Comparison of ENCODE assay signal across 15 cellular contexts in the genomic region with DNA sequence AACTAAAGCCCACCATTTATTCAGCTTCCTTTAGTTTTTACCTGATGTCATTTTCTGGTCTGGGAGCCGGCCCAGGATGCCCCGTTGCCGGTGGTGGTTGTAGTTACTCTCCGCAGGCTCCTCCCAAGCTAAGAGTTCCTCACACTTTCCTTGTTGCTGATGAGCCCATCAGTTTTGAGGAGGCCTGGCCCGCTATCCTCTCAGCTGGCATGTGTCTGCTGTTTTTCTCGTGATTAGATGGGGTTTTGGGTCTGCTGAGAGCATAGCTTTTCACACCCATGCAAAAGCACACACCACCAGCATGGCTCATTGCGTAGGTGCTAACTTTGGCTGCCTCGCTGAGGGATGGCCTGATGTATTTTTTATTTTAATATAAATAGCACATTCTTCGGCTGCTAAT.
DNase-seq lines count a peak whose midpoint lies in the region; ATAC-seq and TF ChIP-seq lines count a peak whose summit lies in the region.
"Had no signal": no experiment of that assay in that cellular context is flagged by ENCODE, and none has a peak within 500 bp of the region (broad histone marks: within the 10 kb centered on the region; RNA-seq: fewer than 3 reads in every experiment).

No MANE protein-coding gene starts in this region.

- H3K27ac Mint-ChIP-seq in activated CD8-positive, alpha-beta T cell treated with anti-CD3 and anti-CD28 coated beads, Interleukin-2, amount 10 ng/mL, durations not matched to agents 7 days and 5 days = peak overlapping the region; percentile 92

- H3K27me3 ChIP-seq in mononuclear cell (ENCODE audit: insufficient read depth, low read length) = no peaks in the 10 kb centered on the region
- H3K27me3 ChIP-seq in WERI-Rb-1 (ENCODE audit: insufficient read depth, low read depth, severe bottlenecking) = no peaks in the 10 kb centered on the region

- DNase-seq in stimulated activated CD4-positive, alpha-beta T cell treated with anti-CD3 and anti-CD28 coated beads, Interleukin-15, amount 100 ng/mL, for 24 hours = peak; percentile 22
- no peak for DNase-seq in stimulated activated CD4-positive, alpha-beta T cell treated with anti-CD3 and anti-CD28 coated beads, Interleukin-4, amount 100 ng/mL, for 1 hour
- DNase-seq in activated CD8-positive, alpha-beta T cell treated with anti-CD3 and anti-CD28 coated beads, Interleukin-2, amount 10 ng/mL, durations not matched to agents 7 days and 5 days = no peak
- DNase-seq in WERI-Rb-1 = no peak
- DNase-seq in amygdala (lab: John Stamatoyannopoulos, UW) = no peak
- no peak for DNase-seq in OCI-M2 (lab: John Stamatoyannopoulos, UW; ENCODE audit: unreplicated experiment)
- no peak for DNase-seq in MV-4-11 (lab: John Stamatoyannopoulos, UW)
- DNase-seq: caudate nucleus, hypothalamus, mucosa of descending colon, NCI-H1105, small intestine had no signal

- H3K27me3 Mint-ChIP-seq in activated CD8-positive, alpha-beta T cell treated with anti-CD3 and anti-CD28 coated beads, Interleukin-2, amount 10 ng/mL, durations not matched to agents 7 days and 5 days (ENCODE audit: low read depth) = no peaks in the 10 kb centered on the region

- peak; percentile 37 for ATAC-seq in activated CD8-positive, alpha-beta T cell treated with anti-CD3 and anti-CD28 coated beads, Interleukin-2, amount 10 ng/mL, durations not matched to agents 7 days and 5 days

- H3K4me3 Mint-ChIP-seq in activated CD8-positive, alpha-beta T cell treated with anti-CD3 and anti-CD28 coated beads, Interleukin-2, amount 10 ng/mL, durations not matched to agents 7 days and 5 days = peak overlapping the region; percentile 85

- no peaks in the 10 kb centered on the region for H3K4me1 ChIP-seq in mononuclear cell (ENCODE audit: insufficient read depth, low read length)
- H3K4me1 ChIP-seq: parathyroid adenoma had no signal

- no peak overlapping the region for H3K27ac ChIP-seq in WERI-Rb-1
- H3K27ac ChIP-seq: parathyroid adenoma, RWPE1 had no signal

- peaks cover 7% of the 10 kb centered on the region for H3K36me3 Mint-ChIP-seq in activated CD8-positive, alpha-beta T cell treated with anti-CD3 and anti-CD28 coated beads, Interleukin-2, amount 10 ng/mL, durations not matched to agents 7 days and 5 days (ENCODE audit: low read depth)

- H3K9me3 ChIP-seq in mononuclear cell (ENCODE audit: low read depth, low read length) (no peaks in the 10 kb centered on the region), WERI-Rb-1 (ENCODE audit: severe bottlenecking) (peaks cover 3% of the 10 kb centered on the region)
- H3K9me3 ChIP-seq: mucosa of descending colon had no signal

- H3K4me3 ChIP-seq in mononuclear cell (ENCODE audit: low read length) = peak overlapping the region; percentile 31
- H3K4me3 ChIP-seq in WERI-Rb-1 (ENCODE audit: low read depth, low read length) = no peak overlapping the region
- H3K4me3 ChIP-seq: mucosa of descending colon had no signal

- CTCF ChIA-PET in activated CD8-positive, alpha-beta T cell treated with anti-CD3 and anti-CD28 coated beads, Interleukin-2, amount 10 ng/mL, durations not matched to agents 7 days and 5 days (lab: Charles Lee) = interaction anchor here (1.0 to 2.4 kb wide), 2 partner anchors 31 to 65 kb away, joined by 3 to 10 read pairs; no protein-coding TSS in a partner anchor

- POLR2A ChIA-PET in activated CD8-positive, alpha-beta T cell treated with anti-CD3 and anti-CD28 coated beads, Interleukin-2, amount 10 ng/mL, durations not matched to agents 7 days and 5 days (lab: Charles Lee) = interaction anchor here (0.8 to 2.7 kb wide), 14 partner anchors 8 to 146 kb away, joined by 3 to 21 read pairs (median 6); a partner anchor contains a TSS

- peaks cover 3% of the 10 kb centered on the region for H3K9me3 Mint-ChIP-seq in activated CD8-positive, alpha-beta T cell treated with anti-CD3 and anti-CD28 coated beads, Interleukin-2, amount 10 ng/mL, durations not matched to agents 7 days and 5 days (ENCODE audit: insufficient read depth)

- no peak for TF ChIP-seq CTCF in WERI-Rb-1 (IDR thresholded peaks at IDR 0.05; ENCODE audit: low read depth, low read length)

- peaks cover 13% of the 10 kb centered on the region for H3K4me1 Mint-ChIP-seq in activated CD8-positive, alpha-beta T cell treated with anti-CD3 and anti-CD28 coated beads, Interleukin-2, amount 10 ng/mL, durations not matched to agents 7 days and 5 days (ENCODE audit: low read depth)

- H3K36me3 ChIP-seq in WERI-Rb-1 = no peaks in the 10 kb centered on the region
